1 cellular context compared by ENCODE assay signal in genomic region chr11:65692367-65692766, GRCh38.
A peak's percentile ranks its signal among the peaks of the same experiment; 100 is the strongest.
TF ChIP-seq lines count a peak whose summit lies in the region.

No MANE protein-coding gene starts in this region.

TF ChIP-seq in K562, 482 proteins besides CTCF, POLR2A, EP300 and RAD21 (continued from another document and continues in another):
- TF ChIP-seq TBP (optimal IDR thresholded peaks at IDR 0.05; ENCODE audit: low read depth, low read length) (peak; percentile 22), KAT7 (CRISPR knock-in tag; IDR thresholded peaks at IDR 0.05; ENCODE audit: borderline replicate concordance) (no peak), SMARCC2 (IDR thresholded peaks at IDR 0.05; ENCODE audit: low read depth) (no peak), PPARD (CRISPR knock-in tag; IDR thresholded peaks at IDR 0.05) (no peak), SP1 (CRISPR knock-in tag; IDR thresholded peaks at IDR 0.05) (no peak), ATF1 (CRISPR knock-in tag; IDR thresholded peaks at IDR 0.05) (no peak), ATF1 (tag; IDR thresholded peaks at IDR 0.05) (0 out of 2 replicates have a peak, but pooled peaks have one; percentile 30), RBM39 (optimal IDR thresholded peaks at IDR 0.05; ENCODE audit: low read depth, low read length) (no peak), ZBTB8A (IDR thresholded peaks at IDR 0.05; ENCODE audit: partially characterized antibody) (no peak), GTF2B (IDR thresholded peaks at IDR 0.05; ENCODE audit: extremely low read depth, insufficient read length) (no peak), ZNF24 (IDR thresholded peaks at IDR 0.05) (no peak), CUX1 (CRISPR knock-in tag; IDR thresholded peaks at IDR 0.05) (no peak), HDGF (IDR thresholded peaks at IDR 0.05) (no peak; the same call in 1 of the 2 replicates), DDX20 (tag; IDR thresholded peaks at IDR 0.05; ENCODE audit: low read depth) (0 out of 2 replicates have a peak, but pooled peaks have one; percentile 45), GABPB2 (CRISPR knock-in tag; conservative IDR thresholded peaks at IDR 0.05) (no peak), THRAP3 (IDR thresholded peaks at IDR 0.05; ENCODE audit: borderline replicate concordance) (no peak), HEY1 (CRISPR knock-in tag; IDR thresholded peaks at IDR 0.05; ENCODE audit: borderline replicate concordance) (no peak), KDM4B (IDR thresholded peaks at IDR 0.05; ENCODE audit: borderline replicate concordance in 2 of 2, low read depth in 1 of 2) (no peak), ZNF12 (CRISPR knock-in tag; IDR thresholded peaks at IDR 0.05) (no peak), KDM2B (CRISPR knock-in tag; IDR thresholded peaks at IDR 0.05) (no peak), ELF2 (CRISPR knock-in tag; IDR thresholded peaks at IDR 0.05) (0 out of 2 replicates have a peak, but pooled peaks have one; percentile 17), ZNF589 (CRISPR knock-in tag; IDR thresholded peaks at IDR 0.05; ENCODE audit: low read depth) (peak; percentile 66; the same call in 1 of the 2 replicates), ELK1 (CRISPR knock-in tag; IDR thresholded peaks at IDR 0.05) (no peak), ZNF311 (CRISPR knock-in tag; IDR thresholded peaks at IDR 0.05) (no peak), CC2D1A (IDR thresholded peaks at IDR 0.05) (no peak), MED1 (CRISPR knock-in tag; IDR thresholded peaks at IDR 0.05; ENCODE audit: borderline replicate concordance) (no peak), TAL1 (IDR thresholded peaks at IDR 0.05) (peak; percentile 42; the same call in 1 of the 2 replicates), SMARCA5 (IDR thresholded peaks at IDR 0.05) (no peak), MAX (CRISPR knock-in tag; IDR thresholded peaks at IDR 0.05) (no peak), PCBP1 (IDR thresholded peaks at IDR 0.05; ENCODE audit: low read depth, low read length, poor library complexity, severe bottlenecking) (no peak), ZNF77 (CRISPR knock-in tag; IDR thresholded peaks at IDR 0.05) (no peak), CHD1 (IDR thresholded peaks at IDR 0.05; ENCODE audit: low read length) (no peak), NFYB (IDR thresholded peaks at IDR 0.05; ENCODE audit: extremely low read depth, insufficient read length) (no peak), MCM7 (IDR thresholded peaks at IDR 0.05) (no peak), NR2F6 (CRISPR knock-in tag; IDR thresholded peaks at IDR 0.05) (no peak), SIX5 (IDR thresholded peaks at IDR 0.05; ENCODE audit: borderline replicate concordance in 1 of 2, insufficient read depth in 1 of 2, low read depth in 1 of 2, low read length in 2 of 2) (no peak), ATF7 (IDR thresholded peaks at IDR 0.05) (peak; percentile 12; the same call in 1 of the 2 replicates), ATF4 (CRISPR knock-in tag; IDR thresholded peaks at IDR 0.05) (no peak), MTA3 (IDR thresholded peaks at IDR 0.05; ENCODE audit: borderline replicate concordance) (0 out of 2 replicates have a peak, but pooled peaks have one; percentile 39), PURB (CRISPR knock-in tag; IDR thresholded peaks at IDR 0.05; ENCODE audit: low read depth) (no peak), SIN3B (IDR thresholded peaks at IDR 0.05; ENCODE audit: low read depth) (no peak), NCOA4 (IDR thresholded peaks at IDR 0.05; ENCODE audit: partially characterized antibody) (no peak), NONO (IDR thresholded peaks at IDR 0.05; ENCODE audit: low read depth in 2 of 2, low read length in 1 of 2) (no peak), CAMTA2 (CRISPR knock-in tag; conservative IDR thresholded peaks at IDR 0.05) (no peak), CSDE1 (IDR thresholded peaks at IDR 0.05) (no peak), ZBTB2 (IDR thresholded peaks at IDR 0.05) (no peak), ZNF436 (CRISPR knock-in tag; IDR thresholded peaks at IDR 0.05) (no peak), GTF2A2 (tag; IDR thresholded peaks at IDR 0.05) (no peak), TCF3 (CRISPR knock-in tag; IDR thresholded peaks at IDR 0.05) (peak; percentile 43; the same call in 1 of the 2 replicates), ZNF592 (IDR thresholded peaks at IDR 0.05) (peak; percentile 88), ZNF212 (CRISPR knock-in tag; IDR thresholded peaks at IDR 0.05) (no peak), NR1H2 (CRISPR knock-in tag; IDR thresholded peaks at IDR 0.05) (no peak), THRB (CRISPR knock-in tag; conservative IDR thresholded peaks at IDR 0.05) (no peak), LEF1 (IDR thresholded peaks at IDR 0.05) (peak; percentile 53), ZNF217 (CRISPR knock-in tag; IDR thresholded peaks at IDR 0.05) (no peak), MAFG (tag; conservative IDR thresholded peaks at IDR 0.05) (no peak), FOXP1 (CRISPR knock-in tag; IDR thresholded peaks at IDR 0.05) (no peak), ZHX1 (conservative IDR thresholded peaks at IDR 0.05; ENCODE audit: low read length) (no peak), MBD2 (IDR thresholded peaks at IDR 0.05; ENCODE audit: borderline replicate concordance, low read depth) (no peak)
